Comparison of ENCODE assay signal across 12 cellular contexts in the genomic region with DNA sequence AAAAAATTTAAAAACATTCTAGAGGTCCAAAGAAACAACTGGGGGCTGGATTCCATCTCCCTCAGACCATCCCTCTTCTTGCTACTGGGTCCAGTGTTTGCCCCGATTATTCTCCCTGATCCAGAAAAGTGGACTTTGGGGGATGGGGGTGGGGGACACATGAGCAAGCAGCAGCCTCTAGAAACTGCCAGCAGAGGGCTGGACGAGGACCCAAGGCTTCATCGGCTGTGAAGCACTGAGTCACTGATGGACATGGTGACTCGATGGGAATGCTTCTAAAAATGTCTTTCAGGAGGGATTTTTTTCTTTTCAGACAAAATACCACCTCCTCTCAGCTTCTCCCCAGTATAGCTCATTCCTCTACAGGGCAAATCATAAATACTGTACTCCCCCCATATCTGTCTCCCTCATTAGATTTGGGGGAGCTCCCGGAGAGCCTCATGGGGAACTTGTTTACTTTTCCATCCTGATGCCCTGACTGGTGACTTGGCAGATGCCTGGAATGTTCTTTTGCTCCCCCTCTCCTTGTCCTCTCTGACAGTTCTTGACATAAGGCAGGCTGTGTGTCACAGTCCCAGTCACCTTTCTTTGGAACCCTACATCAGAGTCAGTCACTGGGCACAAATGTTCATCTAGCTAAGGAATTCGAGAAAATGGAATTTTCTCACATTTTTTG.
DNase-seq lines count a peak whose midpoint lies in the region; ATAC-seq and TF ChIP-seq lines count a peak whose summit lies in the region.
"Had no signal": no experiment of that assay in that cellular context is flagged by ENCODE, and none has a peak within 500 bp of the region (broad histone marks: within the 10 kb centered on the region; RNA-seq: fewer than 3 reads in every experiment).

No MANE protein-coding gene starts in this region.

- H3K9me3 Mint-ChIP-seq in activated T-cell treated with anti-CD3 and anti-CD28 coated beads, Interleukin-2, amount 50 U/mL, for 24 hours: no peaks in the 10 kb centered on the region

- no peaks in the 10 kb centered on the region for H3K4me1 Mint-ChIP-seq in activated T-cell treated with anti-CD3 and anti-CD28 coated beads, Interleukin-2, amount 50 U/mL, for 24 hours (ENCODE audit: low read depth)

- H3K4me3 Mint-ChIP-seq in activated T-cell treated with anti-CD3 and anti-CD28 coated beads, Interleukin-2, amount 50 U/mL, for 24 hours: no peak overlapping the region

- H3K4me3 ChIP-seq in RWPE2 (ENCODE audit: severe bottlenecking): no peak overlapping the region
- no peak overlapping the region for H3K4me3 ChIP-seq in fibroblast of pulmonary artery (replicated peaks; ENCODE audit: low read depth, low read length)
- no peak overlapping the region for H3K4me3 ChIP-seq in skeletal muscle cell (ENCODE audit: low read depth, low read length)
- H3K4me3 ChIP-seq: colonic mucosa had no signal

- TF ChIP-seq CTCF in RWPE2 (IDR thresholded peaks at IDR 0.05; ENCODE audit: poor library complexity, severe bottlenecking) (peak; percentile 31), fibroblast of pulmonary artery (IDR thresholded peaks at IDR 0.05; ENCODE audit: low read length, missing control alignments) (peak; percentile 49)

- ATAC-seq in RWPE2 (ENCODE audit: low read depth) (peak; percentile 71; the same call in 2 of the 3 replicates), HG03565 (IDR thresholded peaks at IDR 0.05; ENCODE audit: unreplicated experiment) (no peak)

- H3K27ac ChIP-seq in RWPE2 (ENCODE audit: poor library complexity, severe bottlenecking): no peak overlapping the region
- H3K27ac ChIP-seq: colonic mucosa had no signal

- DNase-seq in GM04504 (ENCODE audit: low read depth) (peak; percentile 52), RWPE2 (ENCODE audit: low spot score) (no peak), fibroblast of pulmonary artery (ENCODE audit: low read depth) (peak; percentile 58), skeletal muscle cell (ENCODE audit: low read depth) (peak; percentile 36), pons (ENCODE audit: low spot score) (no peak), middle frontal gyrus (ENCODE audit: extremely low spot score, low spot score) (no peak)
- no peak for DNase-seq in activated T-cell treated with anti-CD3 and anti-CD28 coated beads, Interleukin-2, amount 50 U/mL, for 24 hours
- DNase-seq: activated T-cell treated with anti-CD3 and anti-CD28 coated beads for 4 hours, colonic mucosa, GDM1, NCI-H345 had no signal

- H3K36me3 Mint-ChIP-seq in activated T-cell treated with anti-CD3 and anti-CD28 coated beads, Interleukin-2, amount 50 U/mL, for 24 hours (ENCODE audit: low read depth): no peaks in the 10 kb centered on the region

- no peaks in the 10 kb centered on the region for H3K27me3 ChIP-seq in RWPE2 (ENCODE audit: insufficient read depth, poor library complexity, severe bottlenecking)
- H3K27me3 ChIP-seq: colonic mucosa had no signal

- H3K27me3 Mint-ChIP-seq in activated T-cell treated with anti-CD3 and anti-CD28 coated beads, Interleukin-2, amount 50 U/mL, for 24 hours: peaks cover 30% of the 10 kb centered on the region

- H3K9me3 ChIP-seq in RWPE2 (ENCODE audit: severe bottlenecking): no peaks in the 10 kb centered on the region
- H3K9me3 ChIP-seq: colonic mucosa had no signal

- no peak overlapping the region for H3K27ac Mint-ChIP-seq in activated T-cell treated with anti-CD3 and anti-CD28 coated beads, Interleukin-2, amount 50 U/mL, for 24 hours

- H3K4me1 ChIP-seq in RWPE2 (ENCODE audit: insufficient read depth, poor library complexity, severe bottlenecking): no peaks in the 10 kb centered on the region
- H3K4me1 ChIP-seq: colonic mucosa had no signal

- no peaks in the 10 kb centered on the region for H3K36me3 ChIP-seq in RWPE2 (ENCODE audit: low read depth)
- H3K36me3 ChIP-seq: colonic mucosa had no signal

Comparison
In these comparisons a context has a peak if more than half of its experiments do, and no peak if none do; other contexts are left out.
1. DNase-seq: peak in GM04504 (single experiment), fibroblast of pulmonary artery (single experiment) and skeletal muscle cell (single experiment); none in RWPE2 (single experiment), pons (single experiment), middle frontal gyrus (single experiment) and activated T-cell treated with anti-CD3 and anti-CD28 coated beads, Interleukin-2, amount 50 U/mL, for 24 hours (single experiment).